Comparison of ENCODE assay signal across 9 cellular contexts in the genomic region with DNA sequence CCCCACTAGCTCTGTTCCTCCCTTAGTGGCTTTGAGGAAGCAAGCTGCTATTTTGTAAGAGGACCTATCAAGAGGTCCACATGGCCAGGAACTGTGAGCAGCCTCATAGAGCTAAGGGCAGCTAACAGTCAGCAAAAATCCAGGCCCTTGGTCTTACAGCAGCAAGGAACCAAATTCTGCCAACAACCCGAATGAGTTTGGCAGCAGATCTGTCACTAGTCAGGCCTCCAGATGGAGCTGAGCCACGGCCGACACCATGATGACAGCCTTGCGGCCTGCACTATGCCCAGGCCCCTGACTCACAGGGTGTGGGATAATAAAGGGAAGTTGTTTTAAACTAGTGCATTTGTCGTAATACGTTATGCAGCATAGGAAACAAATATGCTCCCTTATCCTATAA. TPM values are rescaled to one million over a fixed set of nuclear protein-coding genes. Genes with fewer than 3 reads are reported as not detected.
A peak's percentile ranks its signal among the peaks of the same experiment; 100 is the strongest.
DNase-seq lines count a peak whose midpoint lies in the region; ATAC-seq lines count a peak whose summit lies in the region.
"Had no signal": no experiment of that assay in that cellular context is flagged by ENCODE, and none has a peak within 500 bp of the region (broad histone marks: within the 10 kb centered on the region; RNA-seq: fewer than 3 reads in every experiment).

No MANE protein-coding gene starts in this region.

- peak overlapping the region; percentile 14 for H3K27ac ChIP-seq in right cardiac atrium (ENCODE audit: low read length)

- intact Hi-C loops in right cardiac atrium (cut with DNase I) = no loop called here

- peak; percentile 98 to 99 for ATAC-seq in right cardiac atrium

- no peaks in the 10 kb centered on the region for H3K9me3 ChIP-seq in right cardiac atrium (ENCODE audit: control insufficient read depth, low read length)

- H3K4me3 ChIP-seq in right cardiac atrium (ENCODE audit: low read length) = no peak overlapping the region

- H3K27me3 ChIP-seq in right cardiac atrium (ENCODE audit: control insufficient read depth, insufficient read depth) = no peaks in the 10 kb centered on the region

- no peaks in the 10 kb centered on the region for H3K4me1 ChIP-seq in right cardiac atrium (ENCODE audit: control insufficient read depth, insufficient read depth, low read length)

- DNase-seq in HS-5 (ENCODE audit: low read depth) = peak; percentile 67
- DNase-seq in astrocyte of the hippocampus (ENCODE audit: low read depth, low spot score) = peak; percentile 97
- DNase-seq in right cardiac atrium = peak; percentile 93 to 94 (median 94)
- DNase-seq in smooth muscle cell of the brain vasculature (ENCODE audit: low read depth, low spot score) = peak; percentile 40
- DNase-seq in kidney tubule cell (ENCODE audit: low spot score) = no peak
- DNase-seq in stimulated activated CD4-positive, alpha-beta T cell treated with anti-CD3 and anti-CD28 coated beads, Interleukin-2, amount 100 ng/mL, for 48 hours = no peak
- no peak for DNase-seq in NCI-H82 (lab: John Stamatoyannopoulos, UW)
- no peak for DNase-seq in ecto neural progenitor cell (ENCODE audit: low spot score)
- DNase-seq: activated CD4-positive, alpha-beta T cell treated with anti-CD3 and anti-CD28 coated beads for 4 hours had no signal

- WGBS in right cardiac atrium = 17% methylated on average over 6 of the region's 6 CpGs

RNA-seq across cellular contexts. Expression of a gene that starts 28.0 kb away (rescaled TPM):
- total RNA-seq in right cardiac atrium = 100 to 1,000 TPM; 304 to 344 (median 328) TPM
- polyA plus RNA-seq in right cardiac atrium = 557 TPM

RNA-seq across cellular contexts. Expression of a gene that starts 35.3 kb away (rescaled TPM):
- total RNA-seq in right cardiac atrium = 10 to 100 TPM; 12.2 to 18.3 (median 12.7) TPM
- polyA plus RNA-seq in right cardiac atrium = 9.4 TPM

Comparison
In these comparisons a context has a peak if more than half of its experiments do, and no peak if none do; other contexts are left out.
1. DNase-seq: peak in HS-5 (single experiment), astrocyte of the hippocampus (single experiment), right cardiac atrium (3 of 3) and smooth muscle cell of the brain vasculature (single experiment); none in kidney tubule cell (single experiment), stimulated activated CD4-positive, alpha-beta T cell treated with anti-CD3 and anti-CD28 coated beads, Interleukin-2, amount 100 ng/mL, for 48 hours (0 of 2), NCI-H82 (single experiment) and ecto neural progenitor cell (single experiment).